Comparison of ENCODE assay signal across 15 cellular contexts in the genomic region with DNA sequence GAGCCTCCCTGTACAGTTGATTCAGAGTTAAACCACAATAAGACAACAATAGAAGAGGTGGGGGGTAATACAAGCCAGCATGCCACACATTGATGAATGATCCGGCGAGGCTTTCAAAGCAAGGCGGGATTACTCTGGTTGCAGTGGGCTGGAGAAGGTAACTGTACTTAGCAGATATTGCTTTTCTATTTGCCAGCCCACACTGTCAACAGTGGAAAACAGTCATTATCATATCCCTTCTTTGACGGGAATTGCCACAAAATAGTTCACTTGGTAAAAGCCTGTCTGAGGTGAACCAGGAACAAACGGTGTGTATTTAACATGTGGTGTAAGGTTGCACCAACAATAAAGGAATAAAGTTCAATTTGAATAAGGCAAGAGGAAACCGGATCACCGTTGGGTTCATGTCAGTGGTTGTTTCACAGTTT. TPM values are rescaled to one million over a fixed set of nuclear protein-coding genes. Genes with fewer than 3 reads are reported as not detected.
DNase-seq lines count a peak whose midpoint lies in the region; FAIRE-seq and TF ChIP-seq lines count a peak whose summit lies in the region.
"Had no signal": no experiment of that assay in that cellular context is flagged by ENCODE, and none has a peak within 500 bp of the region (broad histone marks: within the 10 kb centered on the region; RNA-seq: fewer than 3 reads in every experiment).

No MANE protein-coding gene starts in this region.

- H3K18ac ChIP-seq in H9 (ENCODE audit: insufficient read length, low read depth, low read length), result no peak overlapping the region
- H3K18ac ChIP-seq in H1 (ENCODE audit: extremely low read depth, low read length), result no peak overlapping the region
- H3K18ac ChIP-seq in mesenchymal stem cell (ENCODE audit: low read depth in 1 of 2, low read length in 2 of 2), result no peak overlapping the region

- H2BK5ac ChIP-seq in H9 (ENCODE audit: insufficient read length, low read length) (no peak overlapping the region), H1 (ENCODE audit: low read depth, low read length) (no peak overlapping the region), mesenchymal stem cell (ENCODE audit: low read depth, low read length, poor library complexity, severe bottlenecking) (no peak overlapping the region)

- H2AFZ ChIP-seq in H9 (ENCODE audit: low read length) (no peak overlapping the region), H1 (ENCODE audit: low read length) (peak overlapping the region; percentile 43; the same call in 1 of the 2 replicates), mesenchymal stem cell (ENCODE audit: low read depth, low read length) (no peak overlapping the region)

- H2BK120ac ChIP-seq in H9 (ENCODE audit: low read depth, low read length, poor library complexity, severe bottlenecking), result no peak overlapping the region
- no peak overlapping the region for H2BK120ac ChIP-seq in H1 (replicated peaks; ENCODE audit: low read depth, low read length)
- no peak overlapping the region for H2BK120ac ChIP-seq in mesenchymal stem cell (ENCODE audit: low read depth, low read length)

- H2BK12ac ChIP-seq in H9 (ENCODE audit: insufficient read length, low read depth, low read length), result no peak overlapping the region
- H2BK12ac ChIP-seq in H1 (ENCODE audit: low read depth, low read length), result no peak overlapping the region
- H2BK12ac ChIP-seq in mesenchymal stem cell (ENCODE audit: low read length in 2 of 2), result no peak overlapping the region

- H4K20me1 ChIP-seq in H9 (ENCODE audit: control insufficient read depth, insufficient read depth, insufficient read length) (no peaks in the 10 kb centered on the region), H1 (replicated peaks in 1 of 2; ENCODE audit: control insufficient read depth in 1 of 2, insufficient read depth in 2 of 2, low read length in 2 of 2) (no peaks in the 10 kb centered on the region)

- POLR2A ChIA-PET in H1 (lab: Charles Lee; ENCODE audit: partially characterized antibody), result no interaction called here

- H4K8ac ChIP-seq in H9 (replicated peaks; ENCODE audit: insufficient read length, low read depth, low read length) (no peak overlapping the region), H1 (ENCODE audit: extremely low read depth, insufficient read depth, low read length) (no peak overlapping the region), mesenchymal stem cell (ENCODE audit: low read length) (no peak overlapping the region)

- TF ChIP-seq CTCF in H9 (conservative IDR thresholded peaks at IDR 0.05), result no peak
- TF ChIP-seq CTCF in H1 (IDR thresholded peaks at IDR 0.05; ENCODE audit: control extremely low read depth in 1 of 3, insufficient read depth in 1 of 3, low read depth in 1 of 3, low read length in 3 of 3), result no peak

- no peak overlapping the region for H2BK15ac ChIP-seq in H9 (ENCODE audit: low read depth, low read length)
- H2BK15ac ChIP-seq in H1 (ENCODE audit: low read length), result no peak overlapping the region
- H2BK15ac ChIP-seq in mesenchymal stem cell (ENCODE audit: low read depth, poor library complexity, severe bottlenecking), result no peak overlapping the region

- no peaks in the 10 kb centered on the region for H3K4me1 ChIP-seq in H9 (ENCODE audit: insufficient read depth, low read length)
- no peaks in the 10 kb centered on the region for H3K4me1 ChIP-seq in H1 (replicated peaks in 1 of 4; ENCODE audit: control insufficient read depth in 3 of 4, insufficient read depth in 4 of 4, low read length in 3 of 4)
- no peaks in the 10 kb centered on the region for H3K4me1 ChIP-seq in mesenchymal stem cell (ENCODE audit: control insufficient read depth, insufficient read depth, low read depth, low read length)
- H3K4me1 ChIP-seq: BE2C, Peyer's patch had no signal

- H3K36me3 Mint-ChIP-seq in H9 (ENCODE audit: insufficient read depth in 1 of 3, low read depth in 3 of 3), result no peaks in the 10 kb centered on the region
- H3K36me3 Mint-ChIP-seq: CD8-positive, alpha-beta T cell had no signal

- H3K4me3 ChIP-seq in H1 (ENCODE audit: extremely low read depth in 1 of 4, insufficient read depth in 2 of 4, low read depth in 3 of 4, low read length in 4 of 4) (no peak overlapping the region), mesenchymal stem cell (ENCODE audit: insufficient read depth in 1 of 2, low read depth in 1 of 2, low read length in 2 of 2) (no peak overlapping the region)
- H3K4me3 ChIP-seq: Peyer's patch had no signal

- CTCF ChIA-PET in H1 (lab: Charles Lee; ENCODE audit: partially characterized antibody), result no interaction called here

- no peak overlapping the region for H3T11ph ChIP-seq in H9 (ENCODE audit: low read length)

- H3K4ac ChIP-seq in H9 (ENCODE audit: low read depth, low read length), result no peak overlapping the region
- no peak overlapping the region for H3K4ac ChIP-seq in H1 (replicated peaks; ENCODE audit: insufficient read length, low read depth, low read length)
- H3K4ac ChIP-seq in mesenchymal stem cell (ENCODE audit: low read depth in 1 of 2, low read length in 2 of 2), result no peak overlapping the region

- no peaks in the 10 kb centered on the region for H3K9me3 ChIP-seq in H9 (ENCODE audit: control insufficient read depth, low read depth, low read length)
- no peaks in the 10 kb centered on the region for H3K9me3 ChIP-seq in H1 (ENCODE audit: insufficient read depth in 2 of 2, low read depth in 1 of 2, low read length in 1 of 2)
- H3K9me3 ChIP-seq in mesenchymal stem cell (ENCODE audit: control insufficient read depth, low read length), result no peaks in the 10 kb centered on the region
- H3K9me3 ChIP-seq: BE2C, Peyer's patch had no signal

- no peak overlapping the region for H3K4me3 Mint-ChIP-seq in H9
- H3K4me3 Mint-ChIP-seq: CD8-positive, alpha-beta T cell had no signal

- FAIRE-seq in H1 (lab: Jason Lieb, UNC) (no peak), RCC 7860 (lab: Jason Lieb, UNC) (no peak)

- no peaks in the 10 kb centered on the region for H3K36me3 ChIP-seq in H1 (ENCODE audit: control insufficient read depth in 2 of 4, insufficient read depth in 4 of 4, low read length in 3 of 4)
- no peaks in the 10 kb centered on the region for H3K36me3 ChIP-seq in mesenchymal stem cell (ENCODE audit: control insufficient read depth in 1 of 2, insufficient read depth in 2 of 2, low read depth in 1 of 2, low read length in 2 of 2)
- H3K36me3 ChIP-seq: BE2C, Peyer's patch had no signal

- no peak overlapping the region for H3K9ac ChIP-seq in H9 (ENCODE audit: extremely low read depth, insufficient read length, low read length)
- H3K9ac ChIP-seq in H1 (replicated peaks in 1 of 4; ENCODE audit: extremely low read depth in 1 of 4, low read depth in 3 of 4, low read length in 3 of 4), result no peak overlapping the region
- no peak overlapping the region for H3K9ac ChIP-seq in mesenchymal stem cell (ENCODE audit: low read length)

- H3K56ac ChIP-seq in H9 (ENCODE audit: insufficient read length, low read depth, low read length) (no peak overlapping the region), H1 (replicated peaks; ENCODE audit: insufficient read length, low read depth, low read length) (no peak overlapping the region)

- H3K27ac Mint-ChIP-seq in H9, result peak overlapping the region in 2 of 3 experiments; percentile 13 to 33; a peak in 1 of 7 replicates
- H3K27ac Mint-ChIP-seq: CD8-positive, alpha-beta T cell had no signal

- H3K4me1 Mint-ChIP-seq in H9, result 0 out of 4 replicates have a peak, but pooled peaks cover 0 to 7% of the 10 kb centered on the region in 2 experiments

- H2AK5ac ChIP-seq in H9 (ENCODE audit: insufficient read length, low read length) (no peak overlapping the region), H1 (ENCODE audit: low read depth, low read length) (no peak overlapping the region), mesenchymal stem cell (ENCODE audit: low read length, severe bottlenecking) (peak overlapping the region; percentile 50)

- H3K79me2 ChIP-seq in H9 (ENCODE audit: insufficient read depth, low read length) (no peaks in the 10 kb centered on the region), H1 (ENCODE audit: control insufficient read depth in 1 of 2, insufficient read depth in 2 of 2, low read length in 2 of 2) (no peaks in the 10 kb centered on the region)

- no peaks in the 10 kb centered on the region for H3K23me2 ChIP-seq in H9 (ENCODE audit: insufficient read length, low read depth, low read length, poor library complexity, severe bottlenecking)
- H3K23me2 ChIP-seq in H1 (ENCODE audit: low read depth, low read length), result peaks cover 7% of the 10 kb centered on the region; the same call in 1 of the 2 replicates

- no peak overlapping the region for H3K23ac ChIP-seq in H9 (ENCODE audit: insufficient read length, low read depth, low read length)
- H3K23ac ChIP-seq in H1 (ENCODE audit: insufficient read length), result no peak overlapping the region
- no peak overlapping the region for H3K23ac ChIP-seq in mesenchymal stem cell (ENCODE audit: low read length in 2 of 2)

- H4K91ac ChIP-seq in H9 (ENCODE audit: insufficient read length, low read depth, low read length) (no peak overlapping the region), H1 (replicated peaks; ENCODE audit: insufficient read length, low read length) (no peak overlapping the region), mesenchymal stem cell (ENCODE audit: low read length) (no peak overlapping the region)

- H4K5ac ChIP-seq in H9 (ENCODE audit: insufficient read length, low read depth, low read length) (no peak overlapping the region), H1 (ENCODE audit: insufficient read length, low read depth, low read length) (no peak overlapping the region)

- H3K4me2 ChIP-seq in H9 (ENCODE audit: insufficient read depth, insufficient read length, low read length) (no peak overlapping the region), H1 (ENCODE audit: insufficient read depth in 1 of 2, low read depth in 2 of 2, low read length in 2 of 2) (no peak overlapping the region), mesenchymal stem cell (ENCODE audit: low read length, poor library complexity, severe bottlenecking) (no peak overlapping the region)

- DNase-seq in H9 (no peak), NCI-H69 (lab: John Stamatoyannopoulos, UW) (peak; percentile 55), H1 (ENCODE audit: low read depth in 1 of 2, low spot score in 2 of 2) (no peak), mesenchymal stem cell (no peak), islet precursor cell (no peak), T1000 (lab: John Stamatoyannopoulos, UW) (no peak), RCC 7860 (ENCODE audit: low spot score) (no peak)
- DNase-seq: BE2C; CD8-positive, alpha-beta T cell; H7; NCI-H1417; NCI-H1930; NCI-H446; Peyer's patch; SHP77 had no signal

- no peak for TF ChIP-seq RAD21 in H1 (IDR thresholded peaks at IDR 0.05 in 1 of 2, conservative IDR thresholded peaks at IDR 0.05 in 1 of 2; ENCODE audit: low read depth in 2 of 2, low read length in 2 of 2)

- TF ChIP-seq POLR2A in H1 (IDR thresholded peaks at IDR 0.05; ENCODE audit: control extremely low read depth in 1 of 2, low read depth in 2 of 2, low read length in 2 of 2), result no peak

- H3K27me3 ChIP-seq in H9 (ENCODE audit: insufficient read depth, low read length), result no peaks in the 10 kb centered on the region
- H3K27me3 ChIP-seq in H1 (replicated peaks in 1 of 4; ENCODE audit: control insufficient read depth in 3 of 4, extremely low read depth in 1 of 4, insufficient read depth in 3 of 4, low read length in 3 of 4), result no peaks in the 10 kb centered on the region
- no peaks in the 10 kb centered on the region for H3K27me3 ChIP-seq in mesenchymal stem cell (ENCODE audit: control insufficient read depth in 1 of 2, insufficient read depth in 1 of 2, low read length in 2 of 2)
- H3K27me3 ChIP-seq: BE2C, Peyer's patch had no signal

- H2BK20ac ChIP-seq in H9 (ENCODE audit: low read depth, low read length, poor library complexity, severe bottlenecking) (no peak overlapping the region), H1 (ENCODE audit: low read length) (no peak overlapping the region)

- H3K9me3 Mint-ChIP-seq in H9, result peaks cover 0 to 4% of the 10 kb centered on the region in 2 experiments; a peak in 2 of 5 replicates
- H3K9me3 Mint-ChIP-seq: CD8-positive, alpha-beta T cell had no signal

- WGBS in H9 (ENCODE audit: extremely low coverage, insufficient read length, low lambda C conversion rate), result no CpG with 5 or more reads among the region's 7 CpGs
- 94% methylated on average over 7 of the region's 7 CpGs; no CpG with 5 or more reads in 1 of the 2 experiments for WGBS in H1 (ENCODE audit: extremely low coverage in 1 of 2, insufficient coverage in 1 of 2, insufficient read length in 1 of 2, insufficient replicate concordance in 2 of 2, low coverage in 1 of 2, low lambda C conversion rate in 2 of 2, missing lambda C conversion rate in 1 of 2), 2 experiments
- WGBS in mesenchymal stem cell, result 96% methylated on average over 7 of the region's 7 CpGs

- H3K27ac ChIP-seq in H9 (ENCODE audit: insufficient read length, low read depth, low read length) (no peak overlapping the region), H1 (ENCODE audit: low read depth, low read length) (no peak overlapping the region), mesenchymal stem cell (ENCODE audit: low read length, poor library complexity, severe bottlenecking) (no peak overlapping the region)
- H3K27ac ChIP-seq: Peyer's patch had no signal

- no peaks in the 10 kb centered on the region for H3K79me1 ChIP-seq in H9 (ENCODE audit: insufficient read depth, low read depth, low read length, poor library complexity, severe bottlenecking)
- no peaks in the 10 kb centered on the region for H3K79me1 ChIP-seq in H1 (ENCODE audit: low read depth, low read length)
- H3K79me1 ChIP-seq in mesenchymal stem cell (replicated peaks; ENCODE audit: low read length, poor library complexity, severe bottlenecking), result no peaks in the 10 kb centered on the region

- TF ChIP-seq EP300 in H1 (IDR thresholded peaks at IDR 0.05; ENCODE audit: borderline replicate concordance in 1 of 2, low read depth in 2 of 2, low read length in 2 of 2), result no peak

- no peaks in the 10 kb centered on the region; the same call in 1 of the 2 replicates for H3K27me3 Mint-ChIP-seq in H9 (ENCODE audit: low read depth)

- H3K14ac ChIP-seq in H9 (ENCODE audit: insufficient read depth, low read length) (no peak overlapping the region), H1 (ENCODE audit: insufficient read length) (no peak overlapping the region), mesenchymal stem cell (ENCODE audit: low read length in 2 of 2) (no peak overlapping the region)

RNA-seq across cellular contexts. Expression of gene KCNJ15, which starts 5.8 kb away (rescaled TPM):
- total RNA-seq in H9 (2021), result not detected in 2 replicates
- not detected in 2 replicates for total RNA-seq in H1 (2021; fragmentation: NEBNext Ultra II Directional; extraction: Animal tissue kit (Norgen Biotek cat#: 25700))
- under 0.01 TPM in 1 of 2 replicates, not detected in the other for polyA plus RNA-seq in H1 (2011; rRNA removed)
- polyA plus RNA-seq in H1 (2011; cell fraction: cytosol; rRNA removed), result 0.61 TPM
- polyA plus RNA-seq in H1 (2011; cell fraction: nucleus; rRNA removed), result not detected
- polyA plus RNA-seq in H1 (2012, experiment 1 of 2), result not detected in 4 replicates
- not detected for polyA plus RNA-seq in H1 (2012, experiment 2 of 2)
- polyA plus RNA-seq in H1 (2013, experiment 1 of 2), result 0.18 TPM
- 0.07 TPM for polyA plus RNA-seq in H1 (2013, experiment 2 of 2)
- polyA minus RNA-seq in H1 (2011; rRNA and poly(A)+ RNA removed), result 0.09 and 0.10 TPM in 2 replicates
- not detected for polyA minus RNA-seq in H1 (2011; cell fraction: cytosol; rRNA and poly(A)+ RNA removed)
- 1.4 TPM for polyA minus RNA-seq in H1 (2011; cell fraction: nucleus; rRNA and poly(A)+ RNA removed)
- 0.99 TPM for polyA plus RNA-seq in mesenchymal stem cell (2013, experiment 1 of 2)
- 1.00 TPM for polyA plus RNA-seq in mesenchymal stem cell (2013, experiment 2 of 2)
- total RNA-seq: CD8-positive, alpha-beta T cell; H7 had no signal
